In genomic region chr16:62254847-62255246, GRCh38 we compare ENCODE assay signal across 1 cellular context.
TF ChIP-seq lines count a peak whose summit lies in the region.

No MANE protein-coding gene starts in this region.

TF ChIP-seq in SK-N-SH treated with all-trans-retinoic acid at 6 μM for 48 hours, 23 proteins besides CTCF, POLR2A, EP300 and RAD21 (continued from another document):
- TF ChIP-seq, protein P1, sequence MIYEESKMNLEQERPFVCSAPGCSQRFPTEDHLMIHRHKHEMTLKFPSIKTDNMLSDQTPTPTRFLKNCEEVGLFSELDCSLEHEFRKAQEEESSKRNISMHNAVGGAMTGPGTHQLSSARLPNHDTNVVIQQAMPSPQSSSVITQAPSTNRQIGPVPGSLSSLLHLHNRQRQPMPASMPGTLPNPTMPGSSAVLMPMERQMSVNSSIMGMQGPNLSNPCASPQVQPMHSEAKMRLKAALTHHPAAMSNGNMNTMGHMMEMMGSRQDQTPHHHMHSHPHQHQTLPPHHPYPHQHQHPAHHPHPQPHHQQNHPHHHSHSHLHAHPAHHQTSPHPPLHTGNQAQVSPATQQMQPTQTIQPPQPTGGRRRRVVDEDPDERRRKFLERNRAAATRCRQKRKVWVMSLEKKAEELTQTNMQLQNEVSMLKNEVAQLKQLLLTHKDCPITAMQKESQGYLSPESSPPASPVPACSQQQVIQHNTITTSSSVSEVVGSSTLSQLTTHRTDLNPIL (CRISPR knock-in tag; IDR thresholded peaks at IDR 0.05; ENCODE audit: low read depth) = peak; percentile 49; the same call in 1 of the 2 replicates
